In the genomic region with DNA sequence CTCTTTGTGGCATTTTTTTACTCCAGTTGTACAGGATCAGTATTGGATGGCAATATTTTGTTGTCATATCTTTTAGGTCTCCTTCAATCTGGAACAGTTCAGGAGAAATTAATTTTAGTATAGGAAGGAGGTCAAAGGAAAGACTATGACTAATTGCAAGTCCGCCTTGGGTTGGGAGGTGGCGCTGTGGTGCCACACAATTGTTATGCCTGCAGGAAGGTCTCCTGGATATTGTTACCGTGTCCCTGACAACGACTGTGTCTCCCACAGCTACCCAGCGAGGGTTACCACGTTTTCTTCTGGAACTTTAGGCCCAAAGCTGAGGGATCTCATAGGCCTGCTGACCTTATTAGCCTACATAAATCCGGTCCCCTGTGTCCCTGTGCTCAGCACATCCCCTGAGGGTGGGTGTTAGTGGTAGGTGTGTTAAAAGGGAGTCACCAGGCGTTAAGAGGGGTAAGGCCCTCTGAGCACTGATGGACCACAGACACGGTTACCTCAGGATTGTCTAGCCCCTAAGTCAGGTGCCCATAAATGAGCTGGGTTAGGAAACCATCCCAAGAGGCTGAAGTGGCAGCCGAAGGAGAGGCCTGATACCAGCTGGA, we compare ENCODE assay signal across 1 cellular context.
TF ChIP-seq lines count a peak whose summit lies in the region.

No MANE protein-coding gene starts in this region.

TF ChIP-seq in Ishikawa, 13 proteins besides CTCF, POLR2A, EP300 and RAD21 (continued from another document):
- TF ChIP-seq TCF12 (IDR thresholded peaks at IDR 0.05; ENCODE audit: low read depth) (no peak), NFIC (IDR thresholded peaks at IDR 0.05) (no peak)
